8 cellular contexts compared by ENCODE assay signal in the genomic region with DNA sequence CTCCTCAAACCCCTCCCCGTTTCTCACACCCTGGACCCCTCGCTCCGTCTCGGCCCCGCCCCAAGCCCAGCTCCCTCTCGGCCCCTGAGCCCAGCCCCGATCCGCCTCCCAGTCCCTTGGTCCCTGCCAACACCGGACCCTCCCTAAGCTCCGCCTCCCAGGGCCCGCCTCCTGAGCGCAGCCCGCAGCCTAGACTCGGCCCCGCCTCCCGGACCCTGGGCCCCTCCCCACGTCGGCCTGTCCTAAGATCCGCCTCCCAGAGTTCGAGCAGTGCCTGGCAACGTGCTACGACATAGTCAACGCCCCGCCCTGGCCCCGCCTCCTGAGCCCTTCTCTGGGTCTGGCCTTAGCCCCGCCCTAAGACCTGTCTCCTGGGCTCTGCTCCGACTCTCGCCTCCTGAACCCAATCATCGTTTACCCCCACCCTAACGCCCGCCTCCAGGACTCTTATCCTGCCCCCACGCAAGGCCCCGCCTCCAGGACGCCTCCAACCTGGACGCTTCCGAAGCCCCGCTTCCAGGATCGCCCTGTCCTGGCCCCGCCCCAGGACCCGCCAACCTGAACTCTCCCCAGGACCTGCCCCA. TPM values are rescaled to one million over a fixed set of nuclear protein-coding genes. Genes with fewer than 3 reads are reported as not detected.
A peak's percentile ranks its signal among the peaks of the same experiment; 100 is the strongest.
DNase-seq lines count a peak whose midpoint lies in the region; ATAC-seq and TF ChIP-seq lines count a peak whose summit lies in the region.
"Not testable (repeated sequence)": the region's sequence is repeated elsewhere in the genome, so short reads cannot be mapped to it uniquely, and the experiment has no call there.

No MANE protein-coding gene starts in this region.

- ATAC-seq in HG02938 (IDR thresholded peaks at IDR 0.05; ENCODE audit: unreplicated experiment) = peak; percentile 91
- peak; percentile 74 for ATAC-seq in T-helper 17 cell

- not testable (repeated sequence) for H3K4me1 Mint-ChIP-seq in T-helper 17 cell

- not testable (repeated sequence) for TF ChIP-seq CTCF in GM13977 (IDR thresholded peaks at IDR 0.05; ENCODE audit: extremely low read depth, insufficient read depth, missing control alignments); left ventricle myocardium inferior (IDR thresholded peaks at IDR 0.05; ENCODE audit: borderline replicate concordance); prostate gland (IDR thresholded peaks at IDR 0.05)

- H3K9me3 ChIP-seq in T-helper 17 cell (ENCODE audit: control insufficient read depth, low read length, poor library complexity, severe bottlenecking); left ventricle myocardium inferior (replicated peaks); prostate gland: not testable (repeated sequence)

- H3K27me3 Mint-ChIP-seq in T-helper 17 cell = not testable (repeated sequence)

- in situ Hi-C loops in GM13977 (cut with MboI; ENCODE audit: low pct_unique_long_range_greater_than_20kb, low sequenced_read_pairs, unreplicated experiment) = not testable (repeated sequence)

- H3K4me3 Mint-ChIP-seq in T-helper 17 cell = peak overlapping the region; percentile 91

- peak; percentile 54 for TF ChIP-seq POLR2A in prostate gland (IDR thresholded peaks at IDR 0.05)

- WGBS in prostate gland = 2% methylated on average over 40 of the region's 40 CpGs

- H3K27ac ChIP-seq in angular gyrus (ENCODE audit: low read depth, low read length) (peak overlapping the region; percentile 73), left ventricle myocardium inferior (replicated peaks) (peak overlapping the region; percentile 91), prostate gland (peak overlapping the region; percentile 88 to 94)

- H3K36me3 ChIP-seq in left ventricle myocardium inferior, prostate gland: not testable (repeated sequence)

- peak overlapping the region; percentile 81 for H3K27ac Mint-ChIP-seq in T-helper 17 cell

- peaks cover 20% of the 10 kb centered on the region for H3K4me1 ChIP-seq in left ventricle myocardium inferior
- not testable (repeated sequence) for H3K4me1 ChIP-seq in prostate gland (replicated peaks)

- not testable (repeated sequence) for H3K36me3 Mint-ChIP-seq in T-helper 17 cell (ENCODE audit: low read depth)

- intact Hi-C loops in left ventricle myocardium inferior (cut with micrococcal nuclease); prostate gland (cut with DNase I): not testable (repeated sequence)

- DNase-seq in GM13977 (ENCODE audit: low spot score) (peak; percentile 87), NCI-H1694 treated with DMSO at 0.1 percent for 48 hours (lab: John Stamatoyannopoulos, UW) (peak; percentile 97), T-helper 17 cell (peak; percentile 98 to 100 (median 99)), left ventricle myocardium inferior (peak; percentile 100), prostate gland (ENCODE audit: low spot score) (peak; percentile 100), ureter (ENCODE audit: low spot score) (peak; percentile 100)

- H3K27me3 ChIP-seq in left ventricle myocardium inferior (ENCODE audit: low read depth); prostate gland (replicated peaks; ENCODE audit: insufficient read depth): not testable (repeated sequence)

- H3K4me3 ChIP-seq in left ventricle myocardium inferior (peak overlapping the region; percentile 93), prostate gland (peak overlapping the region; percentile 69 to 71)

RNA-seq across cellular contexts. Expression of a gene that starts 53.1 kb away (rescaled TPM):
- total RNA-seq in T-helper 17 cell (not detected), left ventricle myocardium inferior (4.0 TPM), prostate gland (10 to 100 TPM in 1 of 2 donors, 1 to 10 TPM in 1; 2.2 to 27.8 TPM), ureter (1.4 TPM)

Comparison
In these comparisons a context has a peak if more than half of its experiments do, and no peak if none do; other contexts are left out.
1. Peak in every context shown above with its lines: DNase-seq, ATAC-seq, H3K4me3 ChIP-seq and H3K27ac ChIP-seq.